Comparison of ENCODE assay signal across 9 cellular contexts in genomic region chr10:22325272-22325947, GRCh38. TPM values are rescaled to one million over a fixed set of nuclear protein-coding genes. Genes with fewer than 3 reads are reported as not detected.
DNase-seq lines count a peak whose midpoint lies in the region; ATAC-seq, FAIRE-seq and TF ChIP-seq lines count a peak whose summit lies in the region.
"Had no signal": no experiment of that assay in that cellular context is flagged by ENCODE, and none has a peak within 500 bp of the region (broad histone marks: within the 10 kb centered on the region; RNA-seq: fewer than 3 reads in every experiment).

No MANE protein-coding gene starts in this region.

- peaks cover 4% of the 10 kb centered on the region for H3K27me3 Mint-ChIP-seq in T-helper 17 cell

- H3K27me3 ChIP-seq in ascending aorta = no peaks in the 10 kb centered on the region

- ATAC-seq in GM21723 (IDR thresholded peaks at IDR 0.05; ENCODE audit: unreplicated experiment) (peak; percentile 50), T-helper 17 cell (peak; percentile 64), left ventricle myocardium superior (peak; percentile 46)

- peak overlapping the region; percentile 46 to 85 for H3K4me3 ChIP-seq in ascending aorta

- DNase-seq in ELR (ENCODE audit: low read depth) (peak; percentile 84), KG1 (lab: John Stamatoyannopoulos, UW) (peak; percentile 43), T-helper 17 cell (peak; percentile 69 to 77 (median 71)), ascending aorta (ENCODE audit: low spot score in 2 of 2) (peak in 1 of 2 donors; percentile 89), left ventricle myocardium superior (peak; percentile 83), posterior cingulate gyrus (peak; percentile 43 to 93 (median 60)), HTR-8/SVneo (ENCODE audit: insufficient read length, low spot score) (no peak)

- no peak for FAIRE-seq in HTR-8/SVneo (lab: Jason Lieb, UNC)
- FAIRE-seq: endometrium had no signal

- peaks cover 19 to 27% of the 10 kb centered on the region in 2 donors for H3K36me3 ChIP-seq in ascending aorta

- peaks cover 8 to 19% of the 10 kb centered on the region in 2 donors for H3K4me1 ChIP-seq in ascending aorta

- no peaks in the 10 kb centered on the region for H3K36me3 Mint-ChIP-seq in T-helper 17 cell (ENCODE audit: low read depth)

- H3K27ac ChIP-seq in ascending aorta = peak overlapping the region; percentile 73 to 75

- H3K4me3 Mint-ChIP-seq in T-helper 17 cell = peak overlapping the region; percentile 91

- intact Hi-C loops in ascending aorta (cut with DNase I) = loop anchor here (1.0 to 10.0 kb wide), 2 partner anchors 10 to 769 kb away; partner anchors contain the start of gene MSRB2
- intact Hi-C loops in left ventricle myocardium superior (cut with micrococcal nuclease) = loop anchor here (10.0 kb wide), 1 partner anchor 389 kb away; the partner anchor contains the start of gene PIP4K2A
- intact Hi-C loops in posterior cingulate gyrus (cut with DNase I) = loop anchor here (10.0 kb wide), 1 partner anchor 791 kb away; the partner anchor contains the start of gene MLLT10

- no peak for TF ChIP-seq CTCF in ascending aorta (IDR thresholded peaks at IDR 0.05)

- H3K27ac Mint-ChIP-seq in T-helper 17 cell = peak overlapping the region; percentile 90

- H3K9me3 ChIP-seq in T-helper 17 cell (ENCODE audit: control insufficient read depth, low read length, poor library complexity, severe bottlenecking) (no peaks in the 10 kb centered on the region), ascending aorta (no peaks in the 10 kb centered on the region)

- peaks cover 25% of the 10 kb centered on the region for H3K4me1 Mint-ChIP-seq in T-helper 17 cell

RNA-seq across cellular contexts. Expression of gene BMI1, which starts 4.5 kb away (rescaled TPM):
- total RNA-seq in T-helper 17 cell = 10 to 100 TPM; 53.5 to 72.4 TPM
- 50.1 TPM for total RNA-seq in ascending aorta
- 38.8 TPM for total RNA-seq in left ventricle myocardium superior

RNA-seq across cellular contexts. Expression of gene COMMD3, which starts 9.2 kb away (rescaled TPM):
- total RNA-seq in T-helper 17 cell (10 to 100 TPM; 35.0 to 37.3 TPM), ascending aorta (21.9 TPM), left ventricle myocardium superior (83.5 TPM)

RNA-seq across cellular contexts. Expression of gene SPAG6, which starts 19.9 kb away (rescaled TPM):
- total RNA-seq in T-helper 17 cell (not detected), ascending aorta (not detected), left ventricle myocardium superior (not detected)
